In the genomic region with DNA sequence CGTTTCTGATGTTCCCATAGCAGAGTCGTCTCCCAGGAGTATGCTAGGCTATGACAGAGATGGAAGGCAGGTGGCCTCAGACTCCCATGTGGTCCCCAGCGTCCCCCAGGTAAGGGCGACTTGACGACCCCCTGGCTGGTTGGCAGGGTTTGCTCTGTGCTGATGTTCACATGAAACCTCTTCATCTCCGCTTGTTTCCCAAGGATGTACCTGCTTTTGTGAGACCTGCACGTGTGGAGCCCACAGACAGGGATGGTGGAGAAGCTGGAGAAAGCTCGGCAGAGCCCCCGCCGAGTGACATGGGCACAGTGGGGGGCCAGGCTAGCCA, we compare ENCODE assay signal across 22 cellular contexts.
"Had no signal": no experiment of that assay in that cellular context is flagged by ENCODE, and none has a peak within 500 bp of the region (broad histone marks: within the 10 kb centered on the region; RNA-seq: fewer than 3 reads in every experiment).

No MANE protein-coding gene starts in this region.

- H3K4me1 ChIP-seq: SJSA1 had no signal

- H3K4me3 Mint-ChIP-seq: activated CD8-positive, alpha-beta T cell treated with anti-CD3 and anti-CD28 coated beads, Interleukin-2, amount 10 ng/mL, durations not matched to agents 7 days and 5 days; activated naive CD4-positive, alpha-beta T cell treated with anti-CD3 and anti-CD28 coated beads, Interleukin-2, amount 50 U/mL, for 24 hours; central memory CD8-positive, alpha-beta T cell; T-helper 2 cell treated with Interferon-gamma antibody and Interleukin-4, amounts not matched to agents 5 μg/mL and 100 μg/mL, for 36 hours had no signal

- H3K27ac Mint-ChIP-seq: activated CD8-positive, alpha-beta T cell treated with anti-CD3 and anti-CD28 coated beads, Interleukin-2, amount 10 ng/mL, durations not matched to agents 7 days and 5 days; activated naive CD4-positive, alpha-beta T cell treated with anti-CD3 and anti-CD28 coated beads, Interleukin-2, amount 50 U/mL, for 24 hours; T-helper 2 cell treated with Interferon-gamma antibody and Interleukin-4, amounts not matched to agents 5 μg/mL and 100 μg/mL, for 36 hours had no signal

- H3K9me3 Mint-ChIP-seq: activated naive CD4-positive, alpha-beta T cell treated with anti-CD3 and anti-CD28 coated beads, Interleukin-2, amount 50 U/mL, for 24 hours; central memory CD8-positive, alpha-beta T cell; T-helper 2 cell treated with Interferon-gamma antibody and Interleukin-4, amounts not matched to agents 5 μg/mL and 100 μg/mL, for 36 hours had no signal

- H3K9me3 ChIP-seq: SJSA1 had no signal

- ATAC-seq: activated CD4-positive, CD25-positive, alpha-beta regulatory T cell treated with anti-CD3 and anti-CD28 coated beads, Interleukin-2, amount 50 U/mL, for 24 hours; activated CD8-positive, alpha-beta T cell treated with anti-CD3 and anti-CD28 coated beads, Interleukin-2, amount 10 ng/mL, durations not matched to agents 7 days and 5 days; PC-3; SK-N-SH treated with all-trans-retinoic acid at 6 μM for 48 hours had no signal

- H3K36me3 ChIP-seq: SJSA1 had no signal

- H3K4me3 ChIP-seq: SJSA1 had no signal

- H3K36me3 Mint-ChIP-seq: activated naive CD4-positive, alpha-beta T cell treated with anti-CD3 and anti-CD28 coated beads, Interleukin-2, amount 50 U/mL, for 24 hours had no signal

- H3K27ac ChIP-seq: SJSA1 had no signal

- H3K27me3 Mint-ChIP-seq: activated naive CD4-positive, alpha-beta T cell treated with anti-CD3 and anti-CD28 coated beads, Interleukin-2, amount 50 U/mL, for 24 hours had no signal

- DNase-seq: activated CD4-positive, alpha-beta T cell treated with anti-CD3 and anti-CD28 coated beads for 4 hours; activated CD8-positive, alpha-beta memory T cell treated with anti-CD3 and anti-CD28 coated beads, Interleukin-2, amount 50 U/mL, for 48 hours; activated CD8-positive, alpha-beta T cell treated with anti-CD3 and anti-CD28 coated beads, Interleukin-2, amount 10 ng/mL, durations not matched to agents 7 days and 5 days; activated T-cell treated with anti-CD3 and anti-CD28 coated beads, Interleukin-2, amount 50 U/mL, for 1 hour; aorta; NCI-H1092; NCI-H1930; NCI-H2107; NCI-H2171 treated with DMSO at 0.1 percent for 48 hours; NCI-H226; NCI-H526; NCI-H774; NK-92 treated with Interleukin-12 subunit alpha and Interleukin-12 subunit beta, amount 100 ng/mL, for 24 hours; PC-3; SHP77; SW 1271 had no signal
